10 cellular contexts compared by ENCODE assay signal in genomic region chr1:91015794-91016550, GRCh38. TPM values are rescaled to one million over a fixed set of nuclear protein-coding genes. Genes with fewer than 3 reads are reported as not detected.
DNase-seq lines count a peak whose midpoint lies in the region; ATAC-seq and TF ChIP-seq lines count a peak whose summit lies in the region.
"Had no signal": no experiment of that assay in that cellular context is flagged by ENCODE, and none has a peak within 500 bp of the region (broad histone marks: within the 10 kb centered on the region; RNA-seq: fewer than 3 reads in every experiment).

No MANE protein-coding gene starts in this region.

- peaks cover 16% of the 10 kb centered on the region for H3K4me1 ChIP-seq in colonic mucosa

- DNase-seq in NCI-H226 (peak; percentile 29), caudate nucleus (lab: John Stamatoyannopoulos, UW) (no peak), neural crest cell (ENCODE audit: low read depth, low spot score) (no peak), colonic mucosa (no peak), NCI-H2171 treated with DMSO at 0.1 percent for 48 hours (lab: John Stamatoyannopoulos, UW) (no peak), amygdala (lab: John Stamatoyannopoulos, UW) (no peak)
- DNase-seq: activated CD4-positive, CD25-positive, alpha-beta regulatory T cell treated with anti-CD3 and anti-CD28 coated beads, Interleukin-2, amount 50 U/mL, for 72 hours had no signal

- H3K9ac ChIP-seq in colonic mucosa (ENCODE audit: low read depth in 2 of 2, low read length in 2 of 2) = no peak overlapping the region

- H3K27ac ChIP-seq in caudate nucleus (ENCODE audit: low read depth, low read length) (peak overlapping the region; percentile 82), colonic mucosa (no peak overlapping the region)
- H3K27ac ChIP-seq: ascending aorta had no signal

- peaks cover 6% of the 10 kb centered on the region for H3K36me3 Mint-ChIP-seq in neural crest cell (ENCODE audit: low read depth)

- no peaks in the 10 kb centered on the region for H3K27me3 Mint-ChIP-seq in neural crest cell (ENCODE audit: low read depth)

- H3K36me3 ChIP-seq in colonic mucosa = no peaks in the 10 kb centered on the region
- H3K36me3 ChIP-seq: ascending aorta had no signal

- intact Hi-C loops in colonic mucosa (cut with DNase I) = loop anchor here (10.0 kb wide), 1 partner anchor 149 kb away; no protein-coding TSS in a partner anchor

- no peak overlapping the region for H3K4me3 ChIP-seq in colonic mucosa
- H3K4me3 ChIP-seq: ascending aorta had no signal

- peak overlapping the region; percentile 32 for H3K4me3 Mint-ChIP-seq in neural crest cell

- no peak for TF ChIP-seq CTCF in neural crest cell (conservative IDR thresholded peaks at IDR 0.05)
- TF ChIP-seq CTCF in colonic mucosa (IDR thresholded peaks at IDR 0.05) = no peak

- no peaks in the 10 kb centered on the region for H3K9me3 Mint-ChIP-seq in neural crest cell

- peaks cover 63% of the 10 kb centered on the region for H3K4me1 Mint-ChIP-seq in neural crest cell

- no peaks in the 10 kb centered on the region for H3K27me3 ChIP-seq in colonic mucosa
- H3K27me3 ChIP-seq: ascending aorta had no signal

- peak; percentile 9 for ATAC-seq in GM19395 (IDR thresholded peaks at IDR 0.05; ENCODE audit: unreplicated experiment)
- no peak for ATAC-seq in GM19463 (IDR thresholded peaks at IDR 0.05; ENCODE audit: unreplicated experiment)

- H3K9me3 ChIP-seq in colonic mucosa = no peaks in the 10 kb centered on the region
- H3K9me3 ChIP-seq: ascending aorta had no signal

- no peak overlapping the region for H3K27ac Mint-ChIP-seq in neural crest cell (ENCODE audit: unreplicated experiment)

RNA-seq across cellular contexts. Expression of gene ZNF644, which starts 5.9 kb away (rescaled TPM):
- 68.8 and 70.9 TPM in 2 replicates for total RNA-seq in neural crest cell
- 10 to 100 TPM; 46.9 to 66.2 TPM for total RNA-seq in colonic mucosa
